1 cellular context compared by ENCODE assay signal in genomic region chr3:64408770-64409169, GRCh38.
TF ChIP-seq lines count a peak whose summit lies in the region.

No MANE protein-coding gene starts in this region.

TF ChIP-seq in IMR-90, 13 proteins besides CTCF, POLR2A, EP300 and RAD21:
- TF ChIP-seq NFE2L2 (IDR thresholded peaks at IDR 0.05; ENCODE audit: low read depth, low read length) (no peak), USF2 (IDR thresholded peaks at IDR 0.05; ENCODE audit: low read depth, low read length) (peak; percentile 70), RCOR1 (IDR thresholded peaks at IDR 0.05; ENCODE audit: insufficient replicate concordance, low read length) (no peak), CEBPB (IDR thresholded peaks at IDR 0.05; ENCODE audit: low read depth, low read length) (peak; percentile 67; the same call in 1 of the 2 replicates), FOS (IDR thresholded peaks at IDR 0.05; ENCODE audit: low read depth, low read length) (no peak), MXI1 (IDR thresholded peaks at IDR 0.05; ENCODE audit: borderline replicate concordance, low read depth, low read length) (no peak), SMC3 (IDR thresholded peaks at IDR 0.05; ENCODE audit: low read depth, low read length) (no peak), MAZ (IDR thresholded peaks at IDR 0.05; ENCODE audit: borderline replicate concordance, low read depth, low read length) (no peak), BHLHE40 (IDR thresholded peaks at IDR 0.05; ENCODE audit: low read depth, low read length) (no peak), RFX5 (IDR thresholded peaks at IDR 0.05; ENCODE audit: low read depth, low read length) (no peak)
